Comparison of ENCODE assay signal across 1 cellular context in genomic region chr14:24196071-24197061, GRCh38.
TF ChIP-seq lines count a peak whose summit lies in the region.

No MANE protein-coding gene starts in this region.

TF ChIP-seq in IMR-90, 13 proteins besides CTCF, POLR2A, EP300 and RAD21 (continued from another document):
- TF ChIP-seq NFE2L2 (IDR thresholded peaks at IDR 0.05; ENCODE audit: low read depth, low read length): no peak
- no peak for TF ChIP-seq FOS (IDR thresholded peaks at IDR 0.05; ENCODE audit: low read depth, low read length)
- no peak for TF ChIP-seq MXI1 (IDR thresholded peaks at IDR 0.05; ENCODE audit: borderline replicate concordance, low read depth, low read length)
- no peak for TF ChIP-seq CHD1 (IDR thresholded peaks at IDR 0.05; ENCODE audit: low read depth, low read length)
- no peak for TF ChIP-seq BHLHE40 (IDR thresholded peaks at IDR 0.05; ENCODE audit: low read depth, low read length)
- no peak for TF ChIP-seq RFX5 (IDR thresholded peaks at IDR 0.05; ENCODE audit: low read depth, low read length)
- no peak for TF ChIP-seq MAZ (IDR thresholded peaks at IDR 0.05; ENCODE audit: borderline replicate concordance, low read depth, low read length)
- no peak for TF ChIP-seq RCOR1 (IDR thresholded peaks at IDR 0.05; ENCODE audit: insufficient replicate concordance, low read length)
- TF ChIP-seq ELK1 (IDR thresholded peaks at IDR 0.05; ENCODE audit: borderline replicate concordance, low read depth, low read length): no peak
